Comparison of ENCODE assay signal across 1 cellular context in genomic region chr12:6187948-6188793, GRCh38.
TF ChIP-seq lines count a peak whose summit lies in the region.

No MANE protein-coding gene starts in this region.

TF ChIP-seq in K562, 482 proteins besides CTCF, POLR2A, EP300 and RAD21 (continued from another document):
- TF ChIP-seq FOXP1 (CRISPR knock-in tag; IDR thresholded peaks at IDR 0.05), result no peak
- no peak for TF ChIP-seq GTF2B (IDR thresholded peaks at IDR 0.05; ENCODE audit: extremely low read depth, insufficient read length)
- no peak for TF ChIP-seq CEBPB (tag; IDR thresholded peaks at IDR 0.05)
- peak; percentile 46; the same call in 1 of the 2 replicates for TF ChIP-seq PKNOX1 (IDR thresholded peaks at IDR 0.05)
- no peak for TF ChIP-seq BRD9 (IDR thresholded peaks at IDR 0.05; ENCODE audit: low read depth, partially characterized antibody)
- no peak for TF ChIP-seq THAP7 (CRISPR knock-in tag; IDR thresholded peaks at IDR 0.05)
